ENCODE assay signal across 25 cellular contexts in genomic region chr1:114479134-114479533, GRCh38.
"Had no signal": no experiment of that assay in that cellular context is flagged by ENCODE, and none has a peak within 500 bp of the region (broad histone marks: within the 10 kb centered on the region; RNA-seq: fewer than 3 reads in every experiment).

No MANE protein-coding gene starts in this region.

- DNase-seq: activated CD4-positive, alpha-beta T cell treated with anti-CD3 and anti-CD28 coated beads for 36 hours; activated CD4-positive, CD25-positive, alpha-beta regulatory T cell; activated effector memory CD4-positive, alpha-beta T cell treated with anti-CD3 and anti-CD28 coated beads, Interleukin-2, amount 50 U/mL, for 16 hours; activated naive CD4-positive, alpha-beta T cell treated with anti-CD3 and anti-CD28 coated beads for 36 hours; activated T-cell treated with anti-CD3 and anti-CD28 coated beads for 4 hours; central memory CD4-positive, alpha-beta T cell; lower lobe of right lung; mesendoderm; ovary; retina; stimulated activated CD4-positive, alpha-beta T cell treated with anti-CD3 and anti-CD28 coated beads, Interleukin-12 subunit alpha, Interleukin-12 subunit beta, amount 100 ng/mL, for 4 hours; stimulated activated CD4-positive, alpha-beta T cell treated with anti-CD3 and anti-CD28 coated beads, Interleukin-4, amount 100 ng/mL, for 24 hours; stimulated activated naive CD8-positive, alpha-beta T cell treated with anti-CD3 and anti-CD28 coated beads, Interleukin-15, amount 100 ng/mL, for 72 hours; substantia nigra had no signal

- H3K27ac ChIP-seq: breast epithelium, left lung, lower lobe of right lung, ovary, prostate gland, skin epidermis, vagina had no signal

- H3K27me3 ChIP-seq: breast epithelium, left lung, ovary, vagina had no signal

- H3K36me3 ChIP-seq: breast epithelium, left lung, lower lobe of right lung, ovary, prostate gland, vagina had no signal

- H3K4me3 ChIP-seq: breast epithelium, left lung, lower lobe of right lung, ovary, prostate gland, skin epidermis, vagina had no signal

- H3K4me3 Mint-ChIP-seq: activated CD4-positive, alpha-beta T cell treated with anti-CD3 and anti-CD28 coated beads for 36 hours; activated naive CD4-positive, alpha-beta T cell treated with anti-CD3 and anti-CD28 coated beads for 36 hours; activated T-helper 1 cell treated with anti-CD3 and anti-CD28 coated beads, Interleukin-12 subunit alpha, Interleukin-12 subunit beta, Interleukin-2, Interleukin-4 antibody, amounts not matched to agents 30 ng/mL and 10 ng/mL and 1 ng/mL, durations not matched to agents 14 hours and 24 hours and 36 hours; dendritic cell treated with granulocyte-macrophage colony-stimulating factor and Interleukin-4, amounts not matched to agents 40 ng/mL and 50 ng/mL, for 4 days; stimulated activated effector memory CD8-positive, alpha-beta T cell treated with anti-CD3 and anti-CD28 coated beads, Interleukin-12 subunit alpha, Interleukin-12 subunit beta, amount 100 ng/mL, for 72 hours; stimulated activated naive CD8-positive, alpha-beta T cell treated with anti-CD3 and anti-CD28 coated beads, Interleukin-15, amount 100 ng/mL, for 72 hours; T-helper 2 cell treated with Interferon-gamma antibody and Interleukin-4, amounts not matched to agents 5 μg/mL and 100 μg/mL, for 36 hours; type B pancreatic cell had no signal

- ATAC-seq: activated CD4-positive, alpha-beta T cell treated with anti-CD3 and anti-CD28 coated beads for 36 hours; left lung; lower lobe of right lung; sciatic nerve; stimulated activated effector memory CD8-positive, alpha-beta T cell treated with anti-CD3 and anti-CD28 coated beads, Interleukin-12 subunit alpha, Interleukin-12 subunit beta, amount 100 ng/mL, for 72 hours had no signal

- H3K4me1 ChIP-seq: breast epithelium had no signal

- H3K27ac Mint-ChIP-seq: activated CD4-positive, alpha-beta T cell treated with anti-CD3 and anti-CD28 coated beads for 36 hours; activated naive CD4-positive, alpha-beta T cell treated with anti-CD3 and anti-CD28 coated beads for 36 hours; activated T-helper 1 cell treated with anti-CD3 and anti-CD28 coated beads, Interleukin-12 subunit alpha, Interleukin-12 subunit beta, Interleukin-2, Interleukin-4 antibody, amounts not matched to agents 30 ng/mL and 10 ng/mL and 1 ng/mL, durations not matched to agents 14 hours and 24 hours and 36 hours; dendritic cell treated with granulocyte-macrophage colony-stimulating factor and Interleukin-4, amounts not matched to agents 40 ng/mL and 50 ng/mL, for 4 days; stimulated activated effector memory CD8-positive, alpha-beta T cell treated with anti-CD3 and anti-CD28 coated beads, Interleukin-12 subunit alpha, Interleukin-12 subunit beta, amount 100 ng/mL, for 72 hours; stimulated activated naive CD8-positive, alpha-beta T cell treated with anti-CD3 and anti-CD28 coated beads, Interleukin-15, amount 100 ng/mL, for 72 hours; T-helper 2 cell treated with Interferon-gamma antibody and Interleukin-4, amounts not matched to agents 5 μg/mL and 100 μg/mL, for 36 hours; type B pancreatic cell had no signal

- H3K27me3 Mint-ChIP-seq: activated CD4-positive, alpha-beta T cell treated with anti-CD3 and anti-CD28 coated beads for 36 hours; dendritic cell treated with granulocyte-macrophage colony-stimulating factor and Interleukin-4, amounts not matched to agents 40 ng/mL and 50 ng/mL, for 4 days; stimulated activated naive CD8-positive, alpha-beta T cell treated with anti-CD3 and anti-CD28 coated beads, Interleukin-15, amount 100 ng/mL, for 72 hours; type B pancreatic cell had no signal

- H3K9me3 ChIP-seq: lower lobe of right lung, ovary, prostate gland, vagina had no signal

- H3K36me3 Mint-ChIP-seq: stimulated activated effector memory CD8-positive, alpha-beta T cell treated with anti-CD3 and anti-CD28 coated beads, Interleukin-12 subunit alpha, Interleukin-12 subunit beta, amount 100 ng/mL, for 72 hours had no signal
